In the genomic region with DNA sequence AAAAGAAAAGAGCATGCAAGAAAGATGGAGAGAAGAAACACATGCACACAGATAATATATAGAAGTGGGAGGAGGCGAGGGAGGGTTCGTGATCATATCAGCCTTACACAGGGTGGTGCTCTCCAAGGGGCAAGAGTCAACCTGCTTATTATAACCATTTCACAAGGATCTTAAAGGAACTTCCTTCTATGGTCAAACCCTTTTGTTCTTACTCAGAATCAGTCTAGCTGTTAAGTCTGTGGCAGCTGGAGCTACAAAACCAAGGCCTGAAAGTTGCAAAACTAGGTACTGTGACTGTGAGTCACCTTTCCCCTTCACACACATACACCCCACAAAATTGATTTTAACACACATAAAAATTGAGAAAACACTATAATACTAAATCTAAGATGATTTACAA, we compare ENCODE assay signal across 1 cellular context.
TF ChIP-seq lines count a peak whose summit lies in the region.

No MANE protein-coding gene starts in this region.

TF ChIP-seq in SK-N-SH treated with all-trans-retinoic acid at 6 μM for 48 hours, 23 proteins besides CTCF, POLR2A, EP300 and RAD21 (continued from another document):
- TF ChIP-seq, protein P1, sequence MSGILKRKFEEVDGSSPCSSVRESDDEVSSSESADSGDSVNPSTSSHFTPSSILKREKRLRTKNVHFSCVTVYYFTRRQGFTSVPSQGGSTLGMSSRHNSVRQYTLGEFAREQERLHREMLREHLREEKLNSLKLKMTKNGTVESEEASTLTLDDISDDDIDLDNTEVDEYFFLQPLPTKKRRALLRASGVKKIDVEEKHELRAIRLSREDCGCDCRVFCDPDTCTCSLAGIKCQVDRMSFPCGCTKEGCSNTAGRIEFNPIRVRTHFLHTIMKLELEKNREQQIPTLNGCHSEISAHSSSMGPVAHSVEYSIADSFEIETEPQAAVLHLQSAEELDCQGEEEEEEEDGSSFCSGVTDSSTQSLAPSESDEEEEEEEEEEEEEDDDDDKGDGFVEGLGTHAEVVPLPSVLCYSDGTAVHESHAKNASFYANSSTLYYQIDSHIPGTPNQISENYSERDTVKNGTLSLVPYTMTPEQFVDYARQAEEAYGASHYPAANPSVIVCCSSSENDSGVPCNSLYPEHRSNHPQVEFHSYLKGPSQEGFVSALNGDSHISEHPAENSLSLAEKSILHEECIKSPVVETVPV (CRISPR knock-in tag; IDR thresholded peaks at IDR 0.05): no peak
- TF ChIP-seq ZNF70 (CRISPR knock-in tag; IDR thresholded peaks at IDR 0.05) (no peak), RARB (CRISPR knock-in tag; IDR thresholded peaks at IDR 0.05) (no peak), CSDC2 (CRISPR knock-in tag; IDR thresholded peaks at IDR 0.05) (no peak), ISL1 (CRISPR knock-in tag; IDR thresholded peaks at IDR 0.05) (no peak), GLIS3 (CRISPR knock-in tag; IDR thresholded peaks at IDR 0.05) (no peak), PPARA (CRISPR knock-in tag; IDR thresholded peaks at IDR 0.05; ENCODE audit: borderline replicate concordance) (no peak)
TF ChIP-seq in SK-N-SH treated with all-trans-retinoic acid at 6 μM for 48 hours: peak in this region for 0.
